In genomic region chr5:19369561-19369960, GRCh38 we compare ENCODE assay signal across 27 cellular contexts.
"Had no signal": no experiment of that assay in that cellular context is flagged by ENCODE, and none has a peak within 500 bp of the region (broad histone marks: within the 10 kb centered on the region; RNA-seq: fewer than 3 reads in every experiment).

No MANE protein-coding gene starts in this region.

- H3K4me1 Mint-ChIP-seq: endodermal cell, mesothelial cell of epicardium, naive B cell had no signal

- H3K27me3 Mint-ChIP-seq: dendritic cell treated with granulocyte-macrophage colony-stimulating factor and Interleukin-4, amounts not matched to agents 40 ng/mL and 50 ng/mL, for 4 days; effector memory CD8-positive, alpha-beta T cell; naive B cell had no signal

- H3K27ac ChIP-seq: colonic mucosa, epithelial cell of prostate, esophagus squamous epithelium, gastrocnemius medialis, heart right ventricle, left lung, lower lobe of right lung had no signal

- FAIRE-seq: endometrium, islet of Langerhans, keratinocyte had no signal

- H3K4me3 Mint-ChIP-seq: dendritic cell treated with granulocyte-macrophage colony-stimulating factor and Interleukin-4, amounts not matched to agents 40 ng/mL and 50 ng/mL, for 4 days; effector memory CD8-positive, alpha-beta T cell; endodermal cell; mesothelial cell of epicardium; naive B cell had no signal

- H3K9me3 Mint-ChIP-seq: endodermal cell, mesothelial cell of epicardium had no signal

- H3K4me1 ChIP-seq: colonic mucosa, esophagus squamous epithelium, gastrocnemius medialis, heart right ventricle, left lung, lower lobe of right lung had no signal

- H3K27me3 ChIP-seq: colonic mucosa, esophagus squamous epithelium, gastrocnemius medialis, heart right ventricle, left lung had no signal

- H3K36me3 Mint-ChIP-seq: mesothelial cell of epicardium, naive B cell had no signal

- H3K4me3 ChIP-seq: colonic mucosa, esophagus squamous epithelium, gastrocnemius medialis, heart right ventricle, left lung, lower lobe of right lung, mucosa of descending colon had no signal

- H3K27ac Mint-ChIP-seq: dendritic cell treated with granulocyte-macrophage colony-stimulating factor and Interleukin-4, amounts not matched to agents 40 ng/mL and 50 ng/mL, for 4 days; effector memory CD8-positive, alpha-beta T cell; endodermal cell; mesothelial cell of epicardium; naive B cell had no signal

- DNase-seq: colonic mucosa; cortex of kidney; effector CD8-positive, alpha-beta T cell; effector memory CD8-positive, alpha-beta T cell; endodermal cell; erythroblast; esophagus squamous epithelium; foreskin fibroblast; foreskin melanocyte; gastrocnemius medialis; glutamatergic neuron; head of caudate nucleus; heart right ventricle; hippocampal formation; left cardiac atrium; left lung; left ventricle myocardium superior; lower lobe of right lung; mesenchymal stem cell; mucosa of descending colon; naive B cell had no signal

- H3K9me3 ChIP-seq: colonic mucosa, esophagus squamous epithelium, gastrocnemius medialis, left lung, lower lobe of right lung had no signal

- H3K36me3 ChIP-seq: colonic mucosa, esophagus squamous epithelium, gastrocnemius medialis, heart right ventricle, left lung, lower lobe of right lung had no signal
